In the genomic region with DNA sequence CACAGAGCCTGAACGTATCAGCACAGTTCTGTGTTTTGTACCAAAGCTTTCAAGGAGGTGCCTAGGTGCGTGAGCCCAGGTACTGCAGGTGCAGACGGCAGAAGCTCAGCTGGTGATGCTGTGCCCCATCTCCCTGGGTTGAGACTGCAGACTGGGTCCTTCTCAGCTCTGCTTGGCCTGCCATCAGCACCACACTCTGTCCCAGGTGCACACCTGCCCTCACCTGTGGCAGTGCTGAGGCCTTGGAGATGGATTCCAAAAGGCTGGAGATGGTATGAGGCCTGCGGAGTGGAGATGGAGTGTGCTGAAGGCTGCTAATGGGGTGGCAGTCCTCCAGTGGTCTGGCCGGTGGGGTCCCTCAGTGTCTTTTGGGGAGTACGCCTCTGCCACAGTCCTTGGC, we compare ENCODE assay signal across 25 cellular contexts. TPM values are rescaled to one million over a fixed set of nuclear protein-coding genes. Genes with fewer than 3 reads are reported as not detected.
"Had no signal": no experiment of that assay in that cellular context is flagged by ENCODE, and none has a peak within 500 bp of the region (broad histone marks: within the 10 kb centered on the region; RNA-seq: fewer than 3 reads in every experiment).

No MANE protein-coding gene starts in this region.

- H3K4me3 Mint-ChIP-seq: IgD-negative memory B cell had no signal

- ATAC-seq: K562 had no signal

- FAIRE-seq: HTR-8/SVneo, K562, RCC 7860 had no signal

- H3K4me3 ChIP-seq: K562, SJSA1, SK-N-MC had no signal

- DNase-seq: Kasumi-1, MM.1S, NCI-H1092 treated with DMSO at 0.1 percent for 48 hours, NCI-H1436, NCI-H187, NCI-H2029, NCI-H2081 treated with DMSO at 0.1 percent for 48 hours, NCI-H2171, NCI-H226, NCI-H446, NCI-H510A, NCI-H524 treated with DMSO at 0.1 percent for 48 hours, NCI-H69, NCI-H774, Right ventricle myocardium superior, RPMI8226, SIG-M5 had no signal

- H3K4me1 Mint-ChIP-seq: IgD-negative memory B cell had no signal

- H3K27ac ChIP-seq: HL-60, KMS-11, SJSA1, SK-N-MC had no signal

- H3K9me3 Mint-ChIP-seq: IgD-negative memory B cell had no signal

- H3K9me3 ChIP-seq: SJSA1 had no signal

- H3K4me1 ChIP-seq: SJSA1 had no signal

- H3K36me3 ChIP-seq: SJSA1 had no signal

RNA-seq across cellular contexts. Expression of a gene that starts 9.3 kb away (rescaled TPM):
- total RNA-seq: K562 had no signal
